ENCODE assay signal across 1 cellular context in genomic region chr13:101343128-101343787, GRCh38.
TF ChIP-seq lines count a peak whose summit lies in the region.

No MANE protein-coding gene starts in this region.

TF ChIP-seq in IMR-90, 13 proteins besides CTCF, POLR2A, EP300 and RAD21:
- TF ChIP-seq CEBPB (IDR thresholded peaks at IDR 0.05; ENCODE audit: low read depth, low read length) (no peak), FOS (IDR thresholded peaks at IDR 0.05; ENCODE audit: low read depth, low read length) (no peak), MAZ (IDR thresholded peaks at IDR 0.05; ENCODE audit: borderline replicate concordance, low read depth, low read length) (no peak), MXI1 (IDR thresholded peaks at IDR 0.05; ENCODE audit: borderline replicate concordance, low read depth, low read length) (no peak), USF2 (IDR thresholded peaks at IDR 0.05; ENCODE audit: low read depth, low read length) (no peak), CHD1 (IDR thresholded peaks at IDR 0.05; ENCODE audit: low read depth, low read length) (no peak), MAFK (IDR thresholded peaks at IDR 0.05; ENCODE audit: low read depth, low read length) (no peak), RFX5 (IDR thresholded peaks at IDR 0.05; ENCODE audit: low read depth, low read length) (no peak)
